28 cellular contexts compared by ENCODE assay signal in the genomic region with DNA sequence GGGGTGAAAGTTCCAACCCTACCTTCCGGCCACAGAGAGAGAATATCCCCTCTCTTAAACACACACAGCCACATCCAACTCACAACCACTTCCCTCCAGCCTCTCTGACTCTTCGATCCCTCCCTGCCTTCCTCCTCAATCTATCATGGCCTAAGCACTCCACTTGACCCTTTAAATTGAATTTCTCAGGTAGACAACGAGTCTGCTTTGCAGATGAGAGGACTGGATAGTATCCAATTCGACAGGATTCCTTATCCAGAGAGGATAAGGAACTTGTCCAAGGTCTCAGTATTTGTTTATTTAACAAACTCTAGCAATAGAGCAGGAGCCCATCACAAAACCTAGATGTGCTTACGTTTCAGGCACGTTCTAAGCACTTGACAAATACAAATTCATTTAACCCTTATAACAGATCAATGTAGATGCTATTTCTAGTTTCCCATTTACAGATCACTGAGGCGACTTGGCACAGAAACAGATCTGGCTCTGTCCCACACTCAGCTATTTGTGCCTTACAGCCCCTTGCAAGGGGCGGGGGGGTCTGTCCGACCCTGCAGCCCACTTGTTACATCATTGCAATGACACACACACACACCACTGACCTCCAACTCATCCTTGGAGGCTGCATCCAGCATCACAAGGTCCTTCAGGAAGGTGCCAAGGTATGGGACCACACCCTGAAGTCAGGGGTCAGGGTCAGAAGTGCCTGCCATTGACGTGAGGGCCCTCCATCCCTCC. TPM values are rescaled to one million over a fixed set of nuclear protein-coding genes. Genes with fewer than 3 reads are reported as not detected.
DNase-seq lines count a peak whose midpoint lies in the region; ATAC-seq, FAIRE-seq and TF ChIP-seq lines count a peak whose summit lies in the region.
"Had no signal": no experiment of that assay in that cellular context is flagged by ENCODE, and none has a peak within 500 bp of the region (broad histone marks: within the 10 kb centered on the region; RNA-seq: fewer than 3 reads in every experiment).

No MANE protein-coding gene starts in this region.

- H3K27ac ChIP-seq in CD4-positive, alpha-beta T cell (ENCODE audit: low read depth, low read length), result no peak overlapping the region
- H3K27ac ChIP-seq in astrocyte (ENCODE audit: low read depth, low read length) (no peak overlapping the region), neuronal stem cell (replicated peaks; ENCODE audit: low read length) (no peak overlapping the region)
- H3K27ac ChIP-seq: C4-2B, hepatocyte, SK-N-MC, tibial nerve, WERI-Rb-1 had no signal

- H3K9ac ChIP-seq in astrocyte (ENCODE audit: low read length) (no peak overlapping the region), neuronal stem cell (ENCODE audit: low read depth, low read length, poor library complexity) (no peak overlapping the region)

- H2AFZ ChIP-seq in astrocyte (ENCODE audit: low read depth, low read length) (no peak overlapping the region), neuronal stem cell (ENCODE audit: low read length) (no peak overlapping the region)
- H2AFZ ChIP-seq: hepatocyte had no signal

- peaks cover 8% of the 10 kb centered on the region for H3K79me1 ChIP-seq in neuronal stem cell (ENCODE audit: low read depth, low read length)

- peaks cover 32% of the 10 kb centered on the region for H3K4me1 Mint-ChIP-seq in CD4-positive, alpha-beta T cell (ENCODE audit: low read depth)
- H3K4me1 Mint-ChIP-seq in IgD-negative memory B cell (peaks cover 9 to 22% (median 21%) of the 10 kb centered on the region in 3 donors), astrocyte (ENCODE audit: low read depth, unreplicated experiment) (peaks cover 12% of the 10 kb centered on the region)

- H2BK12ac ChIP-seq in neuronal stem cell (ENCODE audit: low read length), result no peak overlapping the region

- ATAC-seq in CD4-positive, alpha-beta T cell (ENCODE audit: poor library complexity), result no peak
- ATAC-seq: left colon had no signal

- no peaks in the 10 kb centered on the region for H3K9me3 Mint-ChIP-seq in CD4-positive, alpha-beta T cell
- H3K9me3 Mint-ChIP-seq in IgD-negative memory B cell, result no peaks in the 10 kb centered on the region
- H3K9me3 Mint-ChIP-seq in astrocyte (ENCODE audit: unreplicated experiment), result no peaks in the 10 kb centered on the region
- H3K9me3 Mint-ChIP-seq: activated T-helper 2 cell treated with anti-CD3 and anti-CD28 coated beads, Interferon-gamma antibody, Interleukin-2, Interleukin-4, amounts not matched to agents 10 μg/mL and 5 μg/mL and 100 μg/mL, durations not matched to agents 14 hours and 24 hours and 36 hours; central memory CD8-positive, alpha-beta T cell had no signal

- no peak overlapping the region for H3K4ac ChIP-seq in neuronal stem cell (ENCODE audit: low read length)

- H3K18ac ChIP-seq in neuronal stem cell (ENCODE audit: low read length), result no peak overlapping the region

- no peak overlapping the region for H2AK5ac ChIP-seq in neuronal stem cell (ENCODE audit: low read depth, low read length)

- no CpG with 5 or more reads among the region's 10 CpGs for WGBS in neuronal stem cell (ENCODE audit: extremely low coverage in 2 of 2, insufficient read length in 2 of 2, insufficient replicate concordance in 1 of 2), 2 donors

- peaks cover 75% of the 10 kb centered on the region for H3K36me3 Mint-ChIP-seq in CD4-positive, alpha-beta T cell (ENCODE audit: low read depth)
- H3K36me3 Mint-ChIP-seq in IgD-negative memory B cell (peaks cover 6% of the 10 kb centered on the region), astrocyte (ENCODE audit: low read depth, unreplicated experiment) (peaks cover 2% of the 10 kb centered on the region)

- FAIRE-seq in astrocyte (lab: Jason Lieb, UNC), result no peak
- FAIRE-seq: endometrium, frontal cortex, GM12891 had no signal

- H4K20me1 ChIP-seq in astrocyte (ENCODE audit: insufficient read depth, low read length), result peaks cover 5% of the 10 kb centered on the region

- no peak overlapping the region for H2BK120ac ChIP-seq in neuronal stem cell (ENCODE audit: low read depth, low read length)

- H4K8ac ChIP-seq in neuronal stem cell (ENCODE audit: low read depth, low read length), result no peak overlapping the region

- H3K4me2 ChIP-seq in astrocyte (ENCODE audit: low read length) (no peak overlapping the region), neuronal stem cell (ENCODE audit: insufficient read depth, low read length, poor library complexity, severe bottlenecking) (no peak overlapping the region)
- H3K4me2 ChIP-seq: hepatocyte had no signal

- H3K36me3 ChIP-seq in astrocyte (ENCODE audit: insufficient read depth, low read length) (peaks cover 12% of the 10 kb centered on the region), neuronal stem cell (replicated peaks in 1 of 2; ENCODE audit: control insufficient read depth in 2 of 2, insufficient read depth in 2 of 2, low read length in 2 of 2) (peaks cover 20 to 65% of the 10 kb centered on the region in 2 donors)

- DNase-seq in CD4-positive, alpha-beta T cell, result no peak
- DNase-seq in astrocyte (ENCODE audit: low read depth) (no peak), neuronal stem cell (ENCODE audit: low spot score) (no peak), glomerular visceral epithelial cell (ENCODE audit: extremely low spot score) (no peak), cerebellar nuclear complex (lab: John Stamatoyannopoulos, UW) (no peak)
- no peak for DNase-seq in activated CD4-positive, CD25-positive, alpha-beta regulatory T cell (lab: John Stamatoyannopoulos, UW)
- DNase-seq: activated CD4-positive, alpha-beta T cell treated with anti-CD3 and anti-CD28 coated beads, Interleukin-2, amount 50 U/mL, for 1 hour; activated CD8-positive, alpha-beta memory T cell treated with anti-CD3 and anti-CD28 coated beads, Interleukin-2, amount 50 U/mL, for 48 hours; DMS 273 treated with DMSO at 0.1 percent for 48 hours; Karpas-422; left colon; mammary epithelial cell; NCI-H146; NCI-H446; NCI-H82; stimulated activated CD4-positive, alpha-beta T cell treated with anti-CD3 and anti-CD28 coated beads, Interleukin-15, amount 100 ng/mL, for 24 hours; stomach; WERI-Rb-1 had no signal

- no peak overlapping the region for H3K23ac ChIP-seq in neuronal stem cell (ENCODE audit: low read depth, low read length, poor library complexity)

- H3K79me2 ChIP-seq in astrocyte (ENCODE audit: insufficient read depth, low read length), result peaks cover 40% of the 10 kb centered on the region

- no peak overlapping the region for H3K14ac ChIP-seq in neuronal stem cell (ENCODE audit: low read length)

- no peak overlapping the region for H2BK5ac ChIP-seq in neuronal stem cell (ENCODE audit: low read length)

- no peak overlapping the region for H3K4me3 ChIP-seq in astrocyte (ENCODE audit: insufficient read depth, low read depth, low read length)
- no peak overlapping the region for H3K4me3 ChIP-seq in neuronal stem cell (ENCODE audit: low read length in 2 of 2)
- H3K4me3 ChIP-seq: hepatocyte, SK-N-MC, stomach, tibial nerve had no signal

- POLR2A ChIA-PET in CD4-positive, alpha-beta T cell (lab: Charles Lee), result no interaction called here

- H2BK15ac ChIP-seq in neuronal stem cell (ENCODE audit: low read length), result no peak overlapping the region

- peak overlapping the region; percentile 79 for H4K91ac ChIP-seq in neuronal stem cell (ENCODE audit: low read depth, low read length, poor library complexity)

- H3K27me3 Mint-ChIP-seq in CD4-positive, alpha-beta T cell, result no peaks in the 10 kb centered on the region
- H3K27me3 Mint-ChIP-seq in IgD-negative memory B cell (no peaks in the 10 kb centered on the region), astrocyte (ENCODE audit: low read depth, unreplicated experiment) (no peaks in the 10 kb centered on the region)
- H3K27me3 Mint-ChIP-seq: central memory CD8-positive, alpha-beta T cell had no signal

- TF ChIP-seq CTCF in CD4-positive, alpha-beta T cell (IDR thresholded peaks at IDR 0.05), result no peak
- no peak for TF ChIP-seq CTCF in astrocyte (IDR thresholded peaks at IDR 0.05; ENCODE audit: insufficient read depth, low read depth, low read length)

- no peaks in the 10 kb centered on the region for H3K27me3 ChIP-seq in CD4-positive, alpha-beta T cell (ENCODE audit: control insufficient read depth, insufficient read depth, low read length)
- no peaks in the 10 kb centered on the region for H3K27me3 ChIP-seq in astrocyte (ENCODE audit: insufficient read depth, low read length)
- H3K27me3 ChIP-seq in neuronal stem cell (ENCODE audit: control insufficient read depth in 3 of 3, insufficient read depth in 3 of 3, low read depth in 1 of 3, low read length in 3 of 3), result no peaks in the 10 kb centered on the region
- H3K27me3 ChIP-seq: hepatocyte, stomach, tibial nerve had no signal

- H3K4me3 Mint-ChIP-seq in CD4-positive, alpha-beta T cell, result peak overlapping the region; percentile 45
- H3K4me3 Mint-ChIP-seq in IgD-negative memory B cell (peak overlapping the region in 2 of 4 donors; percentile 39 to 83), astrocyte (ENCODE audit: unreplicated experiment) (peak overlapping the region; percentile 68)
- H3K4me3 Mint-ChIP-seq: central memory CD8-positive, alpha-beta T cell had no signal

- H3K9me3 ChIP-seq in CD4-positive, alpha-beta T cell (ENCODE audit: control insufficient read depth, low read length), result no peaks in the 10 kb centered on the region
- H3K9me3 ChIP-seq in astrocyte (ENCODE audit: insufficient read depth, low read depth, low read length) (no peaks in the 10 kb centered on the region), neuronal stem cell (replicated peaks in 1 of 2; ENCODE audit: control insufficient read depth in 2 of 2, insufficient read depth in 1 of 2, low read depth in 1 of 2, low read length in 2 of 2) (no peaks in the 10 kb centered on the region)
- H3K9me3 ChIP-seq: stomach, tibial nerve had no signal

- H3K4me1 ChIP-seq in astrocyte (ENCODE audit: insufficient read depth, low read length) (peaks cover 15% of the 10 kb centered on the region), neuronal stem cell (ENCODE audit: control insufficient read depth in 2 of 2, insufficient read depth in 1 of 2, low read depth in 1 of 2, low read length in 2 of 2) (peaks cover 11 to 13% of the 10 kb centered on the region in 2 donors)

- H3K27ac Mint-ChIP-seq in CD4-positive, alpha-beta T cell, result peak overlapping the region; percentile 44
- H3K27ac Mint-ChIP-seq in IgD-negative memory B cell (peak overlapping the region in 2 of 3 donors; percentile 43 to 70), astrocyte (ENCODE audit: unreplicated experiment) (peak overlapping the region; percentile 41)
- H3K27ac Mint-ChIP-seq: activated T-helper 2 cell treated with anti-CD3 and anti-CD28 coated beads, Interferon-gamma antibody, Interleukin-2, Interleukin-4, amounts not matched to agents 10 μg/mL and 5 μg/mL and 100 μg/mL, durations not matched to agents 14 hours and 24 hours and 36 hours had no signal

- intact Hi-C loops in CD4-positive, alpha-beta T cell (cut with DNase I, micrococcal nuclease), result loop anchor here in 1 of 2 experiments (10.0 kb wide), 1 partner anchor 1429 kb away; a partner anchor contains a TSS

- CTCF ChIA-PET in CD4-positive, alpha-beta T cell (lab: Charles Lee), result no interaction called here

RNA-seq across cellular contexts. Expression of a gene that starts 4.5 kb away (rescaled TPM):
- 10 to 100 TPM; 39.2 to 39.4 TPM for total RNA-seq in CD4-positive, alpha-beta T cell
- polyA plus RNA-seq in IgD-negative memory B cell, result 19.0 TPM
- total RNA-seq in astrocyte, result 36.5 and 38.9 TPM in 2 replicates
- 56.5 TPM for polyA plus RNA-seq in neuronal stem cell (2013, experiment 1 of 2)
- polyA plus RNA-seq in neuronal stem cell (2013, experiment 2 of 2), result 55.4 TPM

RNA-seq across cellular contexts. Expression of a gene that starts 4.9 kb away (rescaled TPM):
- 10 to 100 TPM in 1 of 2 experiments, 1 to 10 TPM in 1; 9.7 to 11.7 TPM for total RNA-seq in CD4-positive, alpha-beta T cell
- polyA plus RNA-seq in IgD-negative memory B cell, result 49.3 TPM
- 54.8 and 56.7 TPM in 2 replicates for total RNA-seq in astrocyte
- polyA plus RNA-seq in neuronal stem cell (2013, experiment 1 of 2), result 63.9 TPM
- 63.8 TPM for polyA plus RNA-seq in neuronal stem cell (2013, experiment 2 of 2)

RNA-seq across cellular contexts. Expression of a gene that starts 5.2 kb away (rescaled TPM):
- total RNA-seq in CD4-positive, alpha-beta T cell, result 10 to 100 TPM; 13.6 to 15.8 TPM
- 68.7 TPM for polyA plus RNA-seq in IgD-negative memory B cell
- 59.7 and 63.7 TPM in 2 replicates for total RNA-seq in astrocyte
- 31.2 TPM for polyA plus RNA-seq in neuronal stem cell (2013, experiment 1 of 2)
- 30.9 TPM for polyA plus RNA-seq in neuronal stem cell (2013, experiment 2 of 2)

RNA-seq across cellular contexts. Expression of a gene that starts 17.3 kb away (rescaled TPM):
- 10 to 100 TPM; 11.1 to 12.7 TPM for total RNA-seq in CD4-positive, alpha-beta T cell
- polyA plus RNA-seq in IgD-negative memory B cell, result 35.4 TPM
- 1.5 and 1.8 TPM in 2 replicates for total RNA-seq in astrocyte
- 1.3 TPM for polyA plus RNA-seq in neuronal stem cell (2013, experiment 1 of 2)
- 1.4 TPM for polyA plus RNA-seq in neuronal stem cell (2013, experiment 2 of 2)

RNA-seq across cellular contexts. Expression of a gene that starts 19.6 kb away (rescaled TPM):
- total RNA-seq in CD4-positive, alpha-beta T cell, result 100 to 1,000 TPM; 203 to 206 TPM
- 605 TPM for polyA plus RNA-seq in IgD-negative memory B cell
- total RNA-seq in astrocyte, result 128 and 152 TPM in 2 replicates
- polyA plus RNA-seq in neuronal stem cell (2013, experiment 1 of 2), result 12.5 TPM
- polyA plus RNA-seq in neuronal stem cell (2013, experiment 2 of 2), result 13.2 TPM
